In the genomic region with DNA sequence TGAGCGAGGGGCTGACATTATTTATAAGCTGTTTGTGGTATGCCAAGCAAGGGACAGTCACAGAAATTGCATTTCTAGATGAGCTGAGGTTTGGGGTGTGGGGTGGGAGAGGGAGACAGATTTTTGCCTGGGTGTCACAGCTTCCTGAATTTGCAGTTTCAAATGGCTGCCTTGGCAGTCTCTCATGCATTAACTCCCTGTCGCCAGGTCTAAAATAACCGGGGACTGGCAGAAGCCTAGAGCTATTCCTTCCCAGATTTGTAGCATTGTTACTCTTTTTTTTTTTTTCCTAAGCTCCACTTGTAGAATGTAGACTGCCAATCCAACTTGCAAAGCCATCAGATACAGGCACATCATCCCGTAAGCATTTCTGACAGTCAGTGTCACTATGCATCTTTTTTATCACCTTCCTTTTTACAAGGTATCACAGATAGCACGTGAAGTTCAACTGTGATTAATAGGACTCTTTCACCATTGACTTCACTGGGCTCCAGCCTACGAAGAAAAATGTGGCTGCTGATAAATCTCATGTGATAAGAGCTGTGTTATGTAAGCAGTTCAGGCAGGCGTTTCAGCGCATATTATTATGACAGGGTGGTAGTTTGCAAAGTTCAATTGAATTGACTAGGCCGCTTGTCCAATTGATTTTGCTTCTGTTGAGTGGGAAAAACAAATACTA, we compare ENCODE assay signal across 19 cellular contexts.
A peak's percentile ranks its signal among the peaks of the same experiment; 100 is the strongest.
DNase-seq lines count a peak whose midpoint lies in the region; ATAC-seq and TF ChIP-seq lines count a peak whose summit lies in the region.
"Had no signal": no experiment of that assay in that cellular context is flagged by ENCODE, and none has a peak within 500 bp of the region (broad histone marks: within the 10 kb centered on the region; RNA-seq: fewer than 3 reads in every experiment).

No MANE protein-coding gene starts in this region.

- H2BK12ac ChIP-seq in trophoblast cell (ENCODE audit: low read length), result no peak overlapping the region

- H3K36me3 Mint-ChIP-seq in activated CD8-positive, alpha-beta T cell treated with anti-CD3 and anti-CD28 coated beads, Interleukin-2, amount 10 ng/mL, durations not matched to agents 7 days and 5 days (ENCODE audit: low read depth), result no peaks in the 10 kb centered on the region
- H3K36me3 Mint-ChIP-seq: CD14-positive monocyte had no signal

- CTCF ChIA-PET in HEK293 (lab: Yijun Ruan, JAX), result interaction anchor here (0.7 to 1.2 kb wide), 2 partner anchors 39 to 383 kb away, joined by 3 to 4 read pairs; no protein-coding TSS in a partner anchor
- CTCF ChIA-PET in activated CD8-positive, alpha-beta T cell treated with anti-CD3 and anti-CD28 coated beads, Interleukin-2, amount 10 ng/mL, durations not matched to agents 7 days and 5 days (lab: Charles Lee), result no interaction called here

- 49% methylated on average over 9 of the region's 9 CpGs for WGBS in right cardiac atrium
- no CpG with 5 or more reads among the region's 9 CpGs for WGBS in trophoblast cell (ENCODE audit: extremely low coverage, insufficient coverage, insufficient read length)

- H3K4me1 ChIP-seq in HEK293 (ENCODE audit: control insufficient read depth, insufficient read depth, low read length) (no peaks in the 10 kb centered on the region), right cardiac atrium (ENCODE audit: control insufficient read depth, insufficient read depth, low read length) (no peaks in the 10 kb centered on the region), trophoblast cell (ENCODE audit: control insufficient read depth in 1 of 2, insufficient read depth in 2 of 2, low read length in 2 of 2) (no peaks in the 10 kb centered on the region)
- H3K4me1 ChIP-seq: Caco-2 had no signal

- H2BK5ac ChIP-seq in trophoblast cell (ENCODE audit: low read depth, low read length, poor library complexity), result no peak overlapping the region

- H3K9me3 ChIP-seq in HEK293 (ENCODE audit: control insufficient read depth, insufficient read depth, low read depth, low read length) (no peaks in the 10 kb centered on the region), right cardiac atrium (ENCODE audit: control insufficient read depth, low read length) (no peaks in the 10 kb centered on the region), trophoblast cell (ENCODE audit: insufficient read depth, low read depth, low read length) (no peaks in the 10 kb centered on the region)

- ATAC-seq in right cardiac atrium, result peak; percentile 62 to 75
- ATAC-seq in GM21825 (IDR thresholded peaks at IDR 0.05; ENCODE audit: unreplicated experiment), result no peak
- ATAC-seq in activated CD8-positive, alpha-beta T cell treated with anti-CD3 and anti-CD28 coated beads, Interleukin-2, amount 10 ng/mL, durations not matched to agents 7 days and 5 days, result no peak
- ATAC-seq in HG03097 (IDR thresholded peaks at IDR 0.05; ENCODE audit: low FRiP score, unreplicated experiment), result no peak

- H2AFZ ChIP-seq in trophoblast cell (ENCODE audit: insufficient read depth, low read length, poor library complexity), result no peak overlapping the region

- H3K4me3 Mint-ChIP-seq in activated CD8-positive, alpha-beta T cell treated with anti-CD3 and anti-CD28 coated beads, Interleukin-2, amount 10 ng/mL, durations not matched to agents 7 days and 5 days, result no peak overlapping the region
- H3K4me3 Mint-ChIP-seq: CD14-positive monocyte had no signal

- H3K27me3 Mint-ChIP-seq in activated CD8-positive, alpha-beta T cell treated with anti-CD3 and anti-CD28 coated beads, Interleukin-2, amount 10 ng/mL, durations not matched to agents 7 days and 5 days (ENCODE audit: low read depth), result no peaks in the 10 kb centered on the region

- no peak overlapping the region for H3K27ac ChIP-seq in HEK293 (ENCODE audit: extremely low read depth, low read depth, low read length)
- peak overlapping the region; percentile 92 for H3K27ac ChIP-seq in right cardiac atrium (ENCODE audit: low read length)
- H3K27ac ChIP-seq in trophoblast cell (ENCODE audit: low read depth, low read length), result no peak overlapping the region

- H3K14ac ChIP-seq in trophoblast cell (ENCODE audit: low read length), result no peak overlapping the region

- no peaks in the 10 kb centered on the region for H3K79me2 ChIP-seq in trophoblast cell (ENCODE audit: control insufficient read depth, insufficient read depth, low read length, poor library complexity)

- H4K12ac ChIP-seq in trophoblast cell (ENCODE audit: low read depth, low read length), result no peak overlapping the region

- no peak overlapping the region for H3K23ac ChIP-seq in trophoblast cell (ENCODE audit: low read length)

- H3K36me3 ChIP-seq in HEK293 (ENCODE audit: control insufficient read depth in 2 of 2, insufficient read depth in 1 of 2, low read length in 2 of 2), result no peaks in the 10 kb centered on the region
- H3K36me3 ChIP-seq in trophoblast cell (ENCODE audit: control insufficient read depth in 1 of 2, insufficient read depth in 2 of 2, low read length in 2 of 2), result no peaks in the 10 kb centered on the region
- H3K36me3 ChIP-seq: MG63 had no signal

- no peak overlapping the region for H4K91ac ChIP-seq in trophoblast cell (ENCODE audit: low read depth, low read length)

- no peaks in the 10 kb centered on the region for H3K4me1 Mint-ChIP-seq in activated CD8-positive, alpha-beta T cell treated with anti-CD3 and anti-CD28 coated beads, Interleukin-2, amount 10 ng/mL, durations not matched to agents 7 days and 5 days (ENCODE audit: low read depth)

- H3K4me2 ChIP-seq in trophoblast cell (ENCODE audit: low read length), result no peak overlapping the region

- H3K27me3 ChIP-seq in right cardiac atrium (ENCODE audit: control insufficient read depth, insufficient read depth) (no peaks in the 10 kb centered on the region), trophoblast cell (ENCODE audit: insufficient read depth, low read length) (no peaks in the 10 kb centered on the region)
- H3K27me3 ChIP-seq: MG63 had no signal

- no peaks in the 10 kb centered on the region for H3K9me3 Mint-ChIP-seq in activated CD8-positive, alpha-beta T cell treated with anti-CD3 and anti-CD28 coated beads, Interleukin-2, amount 10 ng/mL, durations not matched to agents 7 days and 5 days (ENCODE audit: insufficient read depth)

- H3K9ac ChIP-seq in trophoblast cell (ENCODE audit: low read length), result no peak overlapping the region

- H3K4me3 ChIP-seq in HEK293 (ENCODE audit: low read depth, low read length) (no peak overlapping the region), fibroblast of the aortic adventitia (ENCODE audit: low read depth, low read length) (no peak overlapping the region), right cardiac atrium (ENCODE audit: low read length) (no peak overlapping the region), trophoblast cell (ENCODE audit: low read depth, low read length) (no peak overlapping the region)
- H3K4me3 ChIP-seq: MG63 had no signal

- H2BK120ac ChIP-seq in trophoblast cell (ENCODE audit: insufficient read depth, low read length, poor library complexity), result no peak overlapping the region

- DNase-seq in fibroblast of the aortic adventitia (ENCODE audit: low read depth) (peak; percentile 76), right cardiac atrium (no peak), trophoblast cell (peak; percentile 3 to 17)
- DNase-seq in activated CD8-positive, alpha-beta T cell treated with anti-CD3 and anti-CD28 coated beads, Interleukin-2, amount 10 ng/mL, durations not matched to agents 7 days and 5 days, result no peak
- no peak for DNase-seq in activated T-cell treated with anti-CD3 and anti-CD28 coated beads, Interleukin-2, amount 50 U/mL, for 1 hour
- DNase-seq: Caco-2, DMS53, HCEC 1CT, KG1, MG63, NCI-H1105 treated with DMSO at 0.1 percent for 48 hours, NCI-H187 treated with DMSO at 0.1 percent for 48 hours, NCI-H2171 treated with DMSO at 0.1 percent for 48 hours, NCI-H510A, SIG-M5 had no signal

- POLR2A ChIA-PET in HEK293 (lab: Yijun Ruan, JAX), result interaction anchor here (0.8 kb wide), 1 partner anchor 132 kb away, joined by 3 read pairs; no protein-coding TSS in a partner anchor
- POLR2A ChIA-PET in activated CD8-positive, alpha-beta T cell treated with anti-CD3 and anti-CD28 coated beads, Interleukin-2, amount 10 ng/mL, durations not matched to agents 7 days and 5 days (lab: Charles Lee), result no interaction called here

- no peak overlapping the region for H2AK5ac ChIP-seq in trophoblast cell (ENCODE audit: low read length)

- H3K18ac ChIP-seq in trophoblast cell (ENCODE audit: low read length), result no peak overlapping the region

- no peak overlapping the region for H3K4ac ChIP-seq in trophoblast cell (ENCODE audit: low read depth, low read length)

- TF ChIP-seq CTCF in HEK293 (tag by site-specific recombination; IDR thresholded peaks at IDR 0.05) (no peak), fibroblast of the aortic adventitia (IDR thresholded peaks at IDR 0.05; ENCODE audit: insufficient read depth, low read length) (no peak)

- H3K27ac Mint-ChIP-seq in activated CD8-positive, alpha-beta T cell treated with anti-CD3 and anti-CD28 coated beads, Interleukin-2, amount 10 ng/mL, durations not matched to agents 7 days and 5 days, result no peak overlapping the region
- H3K27ac Mint-ChIP-seq: CD14-positive monocyte had no signal

- H4K8ac ChIP-seq in trophoblast cell (ENCODE audit: low read depth, low read length), result no peak overlapping the region

- H3K79me1 ChIP-seq in trophoblast cell (ENCODE audit: low read length), result no peaks in the 10 kb centered on the region

- intact Hi-C loops in right cardiac atrium (cut with DNase I), result no loop called here

TF ChIP-seq in HEK293, 187 proteins besides CTCF, POLR2A, EP300 and RAD21 (continues in another document):
- TF ChIP-seq SETDB1 (IDR thresholded peaks at IDR 0.05; ENCODE audit: insufficient read length, low read length) (no peak), TRIM28 (IDR thresholded peaks at IDR 0.05; ENCODE audit: borderline replicate concordance, low read length) (peak; percentile 61), ZNF37A (tag by site-specific recombination; IDR thresholded peaks at IDR 0.05) (no peak), OVOL3 (tag by site-specific recombination; IDR thresholded peaks at IDR 0.05) (no peak)
- TF ChIP-seq, protein P1, sequence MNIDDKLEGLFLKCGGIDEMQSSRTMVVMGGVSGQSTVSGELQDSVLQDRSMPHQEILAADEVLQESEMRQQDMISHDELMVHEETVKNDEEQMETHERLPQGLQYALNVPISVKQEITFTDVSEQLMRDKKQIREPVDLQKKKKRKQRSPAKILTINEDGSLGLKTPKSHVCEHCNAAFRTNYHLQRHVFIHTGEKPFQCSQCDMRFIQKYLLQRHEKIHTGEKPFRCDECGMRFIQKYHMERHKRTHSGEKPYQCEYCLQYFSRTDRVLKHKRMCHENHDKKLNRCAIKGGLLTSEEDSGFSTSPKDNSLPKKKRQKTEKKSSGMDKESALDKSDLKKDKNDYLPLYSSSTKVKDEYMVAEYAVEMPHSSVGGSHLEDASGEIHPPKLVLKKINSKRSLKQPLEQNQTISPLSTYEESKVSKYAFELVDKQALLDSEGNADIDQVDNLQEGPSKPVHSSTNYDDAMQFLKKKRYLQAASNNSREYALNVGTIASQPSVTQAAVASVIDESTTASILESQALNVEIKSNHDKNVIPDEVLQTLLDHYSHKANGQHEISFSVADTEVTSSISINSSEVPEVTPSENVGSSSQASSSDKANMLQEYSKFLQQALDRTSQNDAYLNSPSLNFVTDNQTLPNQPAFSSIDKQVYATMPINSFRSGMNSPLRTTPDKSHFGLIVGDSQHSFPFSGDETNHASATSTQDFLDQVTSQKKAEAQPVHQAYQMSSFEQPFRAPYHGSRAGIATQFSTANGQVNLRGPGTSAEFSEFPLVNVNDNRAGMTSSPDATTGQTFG (tag by site-specific recombination; IDR thresholded peaks at IDR 0.05; ENCODE audit: borderline replicate concordance), result no peak

Comparison
In these comparisons a context has a peak if more than half of its experiments do, and no peak if none do; other contexts are left out.
1. DNase-seq: peak in fibroblast of the aortic adventitia (single experiment) and trophoblast cell (2 of 2); none in right cardiac atrium (0 of 3), activated CD8-positive, alpha-beta T cell treated with anti-CD3 and anti-CD28 coated beads, Interleukin-2, amount 10 ng/mL, durations not matched to agents 7 days and 5 days (single experiment) and activated T-cell treated with anti-CD3 and anti-CD28 coated beads, Interleukin-2, amount 50 U/mL, for 1 hour (single experiment).
2. ATAC-seq: peak in right cardiac atrium (2 of 2); none in GM21825 (single experiment), activated CD8-positive, alpha-beta T cell treated with anti-CD3 and anti-CD28 coated beads, Interleukin-2, amount 10 ng/mL, durations not matched to agents 7 days and 5 days (single experiment) and HG03097 (single experiment).